Comparison of ENCODE assay signal across 15 cellular contexts in the genomic region with DNA sequence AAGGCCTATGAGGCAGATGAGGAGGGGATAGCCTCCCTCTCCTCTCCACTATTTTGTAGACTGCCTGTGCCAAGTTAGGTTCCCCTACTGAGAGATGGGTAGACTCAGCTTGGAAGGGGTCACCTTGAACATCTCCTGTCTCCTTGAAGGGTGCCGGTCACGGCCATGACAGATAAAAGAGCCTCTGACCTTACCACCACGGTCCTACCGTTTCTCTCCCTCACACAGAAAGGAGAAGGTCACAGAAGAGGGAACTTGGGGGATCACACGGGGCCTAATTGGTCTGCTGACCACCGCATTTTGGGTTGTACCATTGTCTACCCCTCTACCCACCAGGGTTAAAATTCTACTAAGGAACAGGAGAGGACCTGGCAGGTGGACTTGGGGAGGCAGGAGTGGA. TPM values are rescaled to one million over a fixed set of nuclear protein-coding genes. Genes with fewer than 3 reads are reported as not detected.
DNase-seq lines count a peak whose midpoint lies in the region; ATAC-seq and TF ChIP-seq lines count a peak whose summit lies in the region.
"Had no signal": no experiment of that assay in that cellular context is flagged by ENCODE, and none has a peak within 500 bp of the region (broad histone marks: within the 10 kb centered on the region; RNA-seq: fewer than 3 reads in every experiment).

No MANE protein-coding gene starts in this region.

- H3K4me3 ChIP-seq in thymus (ENCODE audit: low read length) = peak overlapping the region; percentile 77
- no peak overlapping the region for H3K4me3 ChIP-seq in A673 (ENCODE audit: low read depth, low read length, poor library complexity, severe bottlenecking)
- H3K4me3 ChIP-seq: pancreas had no signal

- no peaks in the 10 kb centered on the region for H3K9me3 ChIP-seq in thymus (ENCODE audit: control insufficient read depth)
- no peaks in the 10 kb centered on the region for H3K9me3 ChIP-seq in A673 (ENCODE audit: low read depth, low read length, poor library complexity, severe bottlenecking)
- H3K9me3 ChIP-seq: pancreas had no signal

- no peaks in the 10 kb centered on the region for H3K27me3 Mint-ChIP-seq in activated naive CD4-positive, alpha-beta T cell treated with anti-CD3 and anti-CD28 coated beads, Interleukin-2, amount 10 ng/mL, durations not matched to agents 7 days and 5 days
- no peaks in the 10 kb centered on the region for H3K27me3 Mint-ChIP-seq in activated CD4-positive, alpha-beta memory T cell treated with anti-CD3 and anti-CD28 coated beads, Interleukin-2, amount 10 ng/mL, durations not matched to agents 7 days and 5 days
- peaks cover 11 to 52% (median 34%) of the 10 kb centered on the region in 3 donors for H3K27me3 Mint-ChIP-seq in immature natural killer cell (ENCODE audit: low read depth in 3 of 3)

- no peak for ATAC-seq in HG02981 (IDR thresholded peaks at IDR 0.05; ENCODE audit: unreplicated experiment)
- ATAC-seq: pancreas had no signal

- CTCF ChIA-PET in activated naive CD4-positive, alpha-beta T cell treated with anti-CD3 and anti-CD28 coated beads, Interleukin-2, amount 10 ng/mL, durations not matched to agents 7 days and 5 days (lab: Charles Lee) = interaction anchor here (4.3 to 21.8 kb wide), 2 partner anchors 11 to 23 kb away, joined by 20 to 346 read pairs; no protein-coding TSS in a partner anchor
- CTCF ChIA-PET in activated CD4-positive, alpha-beta memory T cell treated with anti-CD3 and anti-CD28 coated beads, Interleukin-2, amount 10 ng/mL, durations not matched to agents 7 days and 5 days (lab: Charles Lee) = interaction anchor here (0.5 to 12.9 kb wide), 4 partner anchors 9 to 461 kb away, joined by 3 to 300 read pairs (median 4); no protein-coding TSS in a partner anchor
- CTCF ChIA-PET in A673 (lab: Charles Lee) = no interaction called here

- peak overlapping the region; percentile 92 for H3K4me3 Mint-ChIP-seq in activated naive CD4-positive, alpha-beta T cell treated with anti-CD3 and anti-CD28 coated beads, Interleukin-2, amount 10 ng/mL, durations not matched to agents 7 days and 5 days
- peak overlapping the region; percentile 93 for H3K4me3 Mint-ChIP-seq in activated CD4-positive, alpha-beta memory T cell treated with anti-CD3 and anti-CD28 coated beads, Interleukin-2, amount 10 ng/mL, durations not matched to agents 7 days and 5 days
- peak overlapping the region; percentile 92 to 97 (median 93) for H3K4me3 Mint-ChIP-seq in immature natural killer cell

- WGBS in thymus = 18% methylated on average over 6 of the region's 6 CpGs

- BruUV-seq in A673 (replicated peaks; lab: Mats Ljungman, UMichigan) = no TSS peak

- H3K36me3 ChIP-seq in thymus (ENCODE audit: control insufficient read depth, insufficient read depth) = peaks cover 52% of the 10 kb centered on the region
- H3K36me3 ChIP-seq in A673 (ENCODE audit: insufficient read depth, low read length, poor library complexity, severe bottlenecking) = no peaks in the 10 kb centered on the region
- H3K36me3 ChIP-seq: pancreas had no signal

- intact Hi-C loops in A673 (cut with micrococcal nuclease; ENCODE audit: unreplicated experiment) = no loop called here

- H3K27ac ChIP-seq in thymus (ENCODE audit: low read depth) (peak overlapping the region; percentile 98), caudate nucleus (ENCODE audit: low read depth, low read length) (no peak overlapping the region), A673 (ENCODE audit: low read depth, low read length, poor library complexity, severe bottlenecking) (no peak overlapping the region)
- H3K27ac ChIP-seq: pancreas had no signal

- peaks cover 26% of the 10 kb centered on the region for H3K4me1 Mint-ChIP-seq in activated naive CD4-positive, alpha-beta T cell treated with anti-CD3 and anti-CD28 coated beads, Interleukin-2, amount 10 ng/mL, durations not matched to agents 7 days and 5 days
- peaks cover 33% of the 10 kb centered on the region for H3K4me1 Mint-ChIP-seq in activated CD4-positive, alpha-beta memory T cell treated with anti-CD3 and anti-CD28 coated beads, Interleukin-2, amount 10 ng/mL, durations not matched to agents 7 days and 5 days
- peaks cover 91 to 99% of the 10 kb centered on the region in 2 donors for H3K4me1 Mint-ChIP-seq in immature natural killer cell

- peaks cover 52% of the 10 kb centered on the region for H3K36me3 Mint-ChIP-seq in activated naive CD4-positive, alpha-beta T cell treated with anti-CD3 and anti-CD28 coated beads, Interleukin-2, amount 10 ng/mL, durations not matched to agents 7 days and 5 days
- H3K36me3 Mint-ChIP-seq in activated CD4-positive, alpha-beta memory T cell treated with anti-CD3 and anti-CD28 coated beads, Interleukin-2, amount 10 ng/mL, durations not matched to agents 7 days and 5 days (ENCODE audit: low read depth) = peaks cover 60% of the 10 kb centered on the region
- H3K36me3 Mint-ChIP-seq in immature natural killer cell = peaks cover 10 to 37% (median 37%) of the 10 kb centered on the region in 3 donors

- no peak for DNase-seq in activated naive CD4-positive, alpha-beta T cell treated with anti-CD3 and anti-CD28 coated beads, Interleukin-2, amount 10 ng/mL, durations not matched to agents 7 days and 5 days
- DNase-seq in activated naive CD4-positive, alpha-beta T cell treated with Interleukin-2 at 50 U/mL for 16 hours = no peak
- no peak for DNase-seq in activated CD4-positive, alpha-beta memory T cell treated with anti-CD3 and anti-CD28 coated beads, Interleukin-2, amount 10 ng/mL, durations not matched to agents 7 days and 5 days
- peak in 1 of 3 donors; percentile 25 for DNase-seq in immature natural killer cell
- DNase-seq in caudate nucleus (lab: John Stamatoyannopoulos, UW) = no peak
- no peak for DNase-seq in A673 (ENCODE audit: low spot score)
- DNase-seq: cerebellar nuclear complex, foreskin fibroblast, KG1, NCI-H1092, NCI-H2107, NCI-H526, pancreas had no signal

- H3K27me3 ChIP-seq in thymus (ENCODE audit: control insufficient read depth, insufficient read depth) = no peaks in the 10 kb centered on the region
- H3K27me3 ChIP-seq in A673 (replicated peaks; ENCODE audit: insufficient read depth, low read depth, low read length, poor library complexity) = peaks cover 22% of the 10 kb centered on the region
- H3K27me3 ChIP-seq: pancreas had no signal

- no peaks in the 10 kb centered on the region for H3K9me3 Mint-ChIP-seq in activated naive CD4-positive, alpha-beta T cell treated with anti-CD3 and anti-CD28 coated beads, Interleukin-2, amount 10 ng/mL, durations not matched to agents 7 days and 5 days
- no peaks in the 10 kb centered on the region for H3K9me3 Mint-ChIP-seq in activated CD4-positive, alpha-beta memory T cell treated with anti-CD3 and anti-CD28 coated beads, Interleukin-2, amount 10 ng/mL, durations not matched to agents 7 days and 5 days
- H3K9me3 Mint-ChIP-seq in immature natural killer cell = no peaks in the 10 kb centered on the region

- no peaks in the 10 kb centered on the region for H3K4me1 ChIP-seq in thymus (ENCODE audit: control insufficient read depth, insufficient read depth, low read length)
- H3K4me1 ChIP-seq in A673 (ENCODE audit: insufficient read depth, low read length, poor library complexity, severe bottlenecking) = no peaks in the 10 kb centered on the region

- peak overlapping the region; percentile 100 for H3K27ac Mint-ChIP-seq in activated naive CD4-positive, alpha-beta T cell treated with anti-CD3 and anti-CD28 coated beads, Interleukin-2, amount 10 ng/mL, durations not matched to agents 7 days and 5 days
- peak overlapping the region; percentile 89 for H3K27ac Mint-ChIP-seq in activated CD4-positive, alpha-beta memory T cell treated with anti-CD3 and anti-CD28 coated beads, Interleukin-2, amount 10 ng/mL, durations not matched to agents 7 days and 5 days
- peak overlapping the region; percentile 96 to 100 (median 100) for H3K27ac Mint-ChIP-seq in immature natural killer cell

- POLR2A ChIA-PET in activated CD4-positive, alpha-beta memory T cell treated with anti-CD3 and anti-CD28 coated beads, Interleukin-2, amount 10 ng/mL, durations not matched to agents 7 days and 5 days (lab: Charles Lee) = interaction anchor here (0.8 to 21.1 kb wide), 10 partner anchors 19 to 479 kb away, joined by 3 to 2273 read pairs (median 4); no protein-coding TSS in a partner anchor
- POLR2A ChIA-PET in A673 (lab: Charles Lee; ENCODE audit: low non-redundant PET) = no interaction called here

- TF ChIP-seq CTCF in A673 (conservative IDR thresholded peaks at IDR 0.05; ENCODE audit: low read depth, low read length) = no peak

RNA-seq across cellular contexts. Expression of gene PRSS2, which starts 17.0 kb away (rescaled TPM):
- not detected for total RNA-seq in activated CD4-positive, alpha-beta memory T cell treated with anti-CD3 and anti-CD28 coated beads, Interleukin-2, amount 10 ng/mL, durations not matched to agents 7 days and 5 days
- not detected for polyA plus RNA-seq in immature natural killer cell
- polyA plus RNA-seq in thymus = 23.1 TPM
- not detected in 2 replicates for total RNA-seq in A673 (2021)

RNA-seq across cellular contexts. Expression of gene PRSS1, which starts 38.5 kb away (rescaled TPM):
- not detected for total RNA-seq in activated CD4-positive, alpha-beta memory T cell treated with anti-CD3 and anti-CD28 coated beads, Interleukin-2, amount 10 ng/mL, durations not matched to agents 7 days and 5 days
- polyA plus RNA-seq in immature natural killer cell = under 1 TPM in 1 of 3 donors, not detected in 2; 0.13 TPM
- 4.5 TPM for polyA plus RNA-seq in thymus
- not detected in 2 replicates for total RNA-seq in A673 (2021)
